23 cellular contexts compared by ENCODE assay signal in genomic region chr4:99800332-99801004, GRCh38. TPM values are rescaled to one million over a fixed set of nuclear protein-coding genes. Genes with fewer than 3 reads are reported as not detected.
A peak's percentile ranks its signal among the peaks of the same experiment; 100 is the strongest.
DNase-seq lines count a peak whose midpoint lies in the region; ATAC-seq and TF ChIP-seq lines count a peak whose summit lies in the region.
"Had no signal": no experiment of that assay in that cellular context is flagged by ENCODE, and none has a peak within 500 bp of the region (broad histone marks: within the 10 kb centered on the region; RNA-seq: fewer than 3 reads in every experiment).

No MANE protein-coding gene starts in this region.

- peak in 5 of 8 donors; percentile 73 to 94 (median 88) for ATAC-seq in heart right ventricle
- ATAC-seq in lung (ENCODE audit: insufficient read depth, low FRiP score) = peak; percentile 64
- ATAC-seq: A549 had no signal

- no peak overlapping the region for H3K18ac ChIP-seq in H9 (ENCODE audit: insufficient read length, low read depth, low read length)

- H3K79me1 ChIP-seq in H9 (ENCODE audit: insufficient read depth, low read depth, low read length, poor library complexity, severe bottlenecking) = no peaks in the 10 kb centered on the region

- no peak overlapping the region for H3K4me2 ChIP-seq in H9 (ENCODE audit: insufficient read depth, insufficient read length, low read length)
- H3K4me2 ChIP-seq: A549, SK-N-SH had no signal

- H3K23ac ChIP-seq in H9 (ENCODE audit: insufficient read length, low read depth, low read length) = no peak overlapping the region

- H3K36me3 Mint-ChIP-seq in progenitor cell of endocrine pancreas (ENCODE audit: insufficient read depth) (no peaks in the 10 kb centered on the region), H9 (ENCODE audit: insufficient read depth in 1 of 3, low read depth in 3 of 3) (peaks cover 9 to 15% (median 14%) of the 10 kb centered on the region in 3 experiments)
- H3K36me3 Mint-ChIP-seq: CD14-positive monocyte had no signal

- no peak overlapping the region for H3K4ac ChIP-seq in H9 (ENCODE audit: low read depth, low read length)

- H2BK12ac ChIP-seq in H9 (ENCODE audit: insufficient read length, low read depth, low read length) = no peak overlapping the region

- no peaks in the 10 kb centered on the region for H4K20me1 ChIP-seq in H9 (ENCODE audit: control insufficient read depth, insufficient read depth, insufficient read length)

- no peak overlapping the region for H2AK5ac ChIP-seq in H9 (ENCODE audit: insufficient read length, low read length)

- no peaks in the 10 kb centered on the region for H3K23me2 ChIP-seq in H9 (ENCODE audit: insufficient read length, low read depth, low read length, poor library complexity, severe bottlenecking)

- H2AFZ ChIP-seq in H9 (ENCODE audit: low read length) = no peak overlapping the region

- H3K27ac ChIP-seq in heart right ventricle (peak overlapping the region in 1 of 10 donors; percentile 55), lung (ENCODE audit: low read depth in 1 of 2, low read length in 1 of 2) (peak overlapping the region; percentile 33 to 50), thyroid gland (peak overlapping the region in 1 of 3 donors; percentile 26), H9 (ENCODE audit: insufficient read length, low read depth, low read length) (no peak overlapping the region)
- H3K27ac ChIP-seq: A549 had no signal

- H3K27me3 Mint-ChIP-seq in progenitor cell of endocrine pancreas (no peaks in the 10 kb centered on the region), H9 (ENCODE audit: low read depth) (peaks cover 3% of the 10 kb centered on the region; the same call in 1 of the 2 replicates)

- H3K9ac ChIP-seq in adipocyte (ENCODE audit: low read length) (peak overlapping the region; percentile 2), H9 (ENCODE audit: extremely low read depth, insufficient read length, low read length) (no peak overlapping the region)
- H3K9ac ChIP-seq: SK-N-SH had no signal

- H3K27me3 ChIP-seq in adipocyte (replicated peaks; ENCODE audit: control insufficient read depth, insufficient read depth, low read length) = peaks cover 25% of the 10 kb centered on the region
- peaks cover 0 to 7% (median 0%) of the 10 kb centered on the region in 7 donors for H3K27me3 ChIP-seq in heart right ventricle
- H3K27me3 ChIP-seq in lung (ENCODE audit: control insufficient read depth, insufficient read depth) = no peaks in the 10 kb centered on the region
- H3K27me3 ChIP-seq in thyroid gland = no peaks in the 10 kb centered on the region
- no peaks in the 10 kb centered on the region for H3K27me3 ChIP-seq in H9 (ENCODE audit: insufficient read depth, low read length)
- H3K27me3 ChIP-seq: MG63 had no signal

- no peak overlapping the region for H3K56ac ChIP-seq in H9 (ENCODE audit: insufficient read length, low read depth, low read length)

- H2BK120ac ChIP-seq in H9 (ENCODE audit: low read depth, low read length, poor library complexity, severe bottlenecking) = no peak overlapping the region

- H3K9me3 ChIP-seq in adipocyte (ENCODE audit: control insufficient read depth, low read length) = no peaks in the 10 kb centered on the region
- H3K9me3 ChIP-seq in heart right ventricle = peaks cover 0 to 5% (median 0%) of the 10 kb centered on the region in 11 donors
- H3K9me3 ChIP-seq in lung (ENCODE audit: control insufficient read depth in 2 of 2, insufficient read depth in 1 of 2, low read length in 1 of 2) = peaks cover 0 to 4% of the 10 kb centered on the region in 2 donors
- H3K9me3 ChIP-seq in thyroid gland = no peaks in the 10 kb centered on the region
- H3K9me3 ChIP-seq in H9 (ENCODE audit: control insufficient read depth, low read depth, low read length) = no peaks in the 10 kb centered on the region
- H3K9me3 ChIP-seq: A549, MG63, SK-N-SH had no signal

- 46 to 48% methylated on average over 1 of the region's 1 CpG for WGBS in heart right ventricle, 2 donors
- 71 to 76% methylated on average over 1 of the region's 1 CpG for WGBS in lung, 2 donors
- 69 to 77% methylated on average over 1 of the region's 1 CpG for WGBS in thyroid gland, 2 donors
- WGBS in H9 (ENCODE audit: extremely low coverage, insufficient read length, low lambda C conversion rate) = no CpG with 5 or more reads among the region's 1 CpG

- no peak overlapping the region for H4K8ac ChIP-seq in H9 (replicated peaks; ENCODE audit: insufficient read length, low read depth, low read length)

- H3K27ac Mint-ChIP-seq in progenitor cell of endocrine pancreas (no peak overlapping the region), H9 (no peak overlapping the region)
- H3K27ac Mint-ChIP-seq: B cell, CD14-positive monocyte had no signal

- H3K4me1 ChIP-seq in adipocyte (ENCODE audit: control insufficient read depth, insufficient read depth, low read length) = peaks cover 21% of the 10 kb centered on the region
- peaks cover 0 to 26% (median 3%) of the 10 kb centered on the region in 9 donors for H3K4me1 ChIP-seq in heart right ventricle
- H3K4me1 ChIP-seq in lung (ENCODE audit: control insufficient read depth in 2 of 2, insufficient read depth in 2 of 2, low read length in 2 of 2) = peaks cover 0 to 1% of the 10 kb centered on the region in 2 donors
- peaks cover 0 to 5% of the 10 kb centered on the region in 2 donors for H3K4me1 ChIP-seq in thyroid gland
- no peaks in the 10 kb centered on the region for H3K4me1 ChIP-seq in H9 (ENCODE audit: insufficient read depth, low read length)
- H3K4me1 ChIP-seq: A549 had no signal

- H4K5ac ChIP-seq in H9 (ENCODE audit: insufficient read length, low read depth, low read length) = no peak overlapping the region

- TF ChIP-seq POLR2A in thyroid gland (IDR thresholded peaks at IDR 0.05) = no peak

- H2BK20ac ChIP-seq in H9 (ENCODE audit: low read depth, low read length, poor library complexity, severe bottlenecking) = no peak overlapping the region

- no peak overlapping the region for H2BK5ac ChIP-seq in H9 (ENCODE audit: insufficient read length, low read length)

- H2BK15ac ChIP-seq in H9 (ENCODE audit: low read depth, low read length) = no peak overlapping the region

- H3K9me3 Mint-ChIP-seq in progenitor cell of endocrine pancreas (ENCODE audit: low read depth) (peaks cover 10% of the 10 kb centered on the region), H9 (peaks cover 33% of the 10 kb centered on the region in 2 experiments)

- H3K79me2 ChIP-seq in H9 (ENCODE audit: insufficient read depth, low read length) = no peaks in the 10 kb centered on the region

- no peak overlapping the region for H3K4me3 Mint-ChIP-seq in progenitor cell of endocrine pancreas (ENCODE audit: low read depth)
- H3K4me3 Mint-ChIP-seq in H9 = no peak overlapping the region
- H3K4me3 Mint-ChIP-seq: B cell, CD14-positive monocyte had no signal

- peaks cover 7% of the 10 kb centered on the region for H3K4me1 Mint-ChIP-seq in progenitor cell of endocrine pancreas (ENCODE audit: low read depth)
- peaks cover 12 to 13% of the 10 kb centered on the region in 2 experiments for H3K4me1 Mint-ChIP-seq in H9
- H3K4me1 Mint-ChIP-seq: B cell, CD14-positive monocyte had no signal

- no peak for DNase-seq in adipocyte (ENCODE audit: low read depth)
- peak in 1 of 2 donors; percentile 17 for DNase-seq in heart right ventricle
- DNase-seq in lung (ENCODE audit: low spot score) = no peak
- peak; percentile 40 to 45 for DNase-seq in thyroid gland
- no peak for DNase-seq in progenitor cell of endocrine pancreas (ENCODE audit: low spot score, unreplicated experiment)
- no peak for DNase-seq in globus pallidus (ENCODE audit: low spot score)
- DNase-seq in H9 = no peak
- DNase-seq: DMS53, MG63, NCI-H1417, NCI-H1694 treated with DMSO at 0.1 percent for 48 hours, NCI-H2081 treated with DMSO at 0.1 percent for 48 hours, NCI-H2171 treated with DMSO at 0.1 percent for 48 hours, NCI-H524 treated with DMSO at 0.1 percent for 48 hours, NCI-H82, OCI-M1, SHP77 treated with DMSO at 0.1 percent for 48 hours, SK-N-SH had no signal

- no peak overlapping the region for H4K91ac ChIP-seq in H9 (ENCODE audit: insufficient read length, low read depth, low read length)

- no peak for TF ChIP-seq CTCF in heart right ventricle (IDR thresholded peaks at IDR 0.05)
- no peak for TF ChIP-seq CTCF in lung (IDR thresholded peaks at IDR 0.05; ENCODE audit: control extremely low read depth, extremely low read depth)
- TF ChIP-seq CTCF in thyroid gland (IDR thresholded peaks at IDR 0.05) = no peak
- TF ChIP-seq CTCF in progenitor cell of endocrine pancreas (IDR thresholded peaks at IDR 0.05; ENCODE audit: unreplicated experiment) = no peak
- no peak for TF ChIP-seq CTCF in H9 (conservative IDR thresholded peaks at IDR 0.05)

- intact Hi-C loops in heart right ventricle (cut with DNase I) = loop anchor here in 5 of 10 donors (2.0 to 10.0 kb wide), 5 partner anchors 76 to 236 kb away; partner anchors contain the start of gene TRMT10A (in 1 of the 5)
- intact Hi-C loops in thyroid gland (cut with DNase I) = loop anchor here (10.0 kb wide), 1 partner anchor 226 kb away; the partner anchor contains the start of gene MTTP

- H3K4me3 ChIP-seq in adipocyte (ENCODE audit: low read length) = peak overlapping the region; percentile 7
- H3K4me3 ChIP-seq in heart right ventricle = no peak overlapping the region
- H3K4me3 ChIP-seq in lung = no peak overlapping the region
- H3K4me3 ChIP-seq in thyroid gland (replicated peaks in 1 of 3) = no peak overlapping the region
- H3K4me3 ChIP-seq: A549, MG63 had no signal

- H3T11ph ChIP-seq in H9 (ENCODE audit: low read length) = no peak overlapping the region

- H3K36me3 ChIP-seq in adipocyte (ENCODE audit: control insufficient read depth, insufficient read depth, low read length, severe bottlenecking) = no peaks in the 10 kb centered on the region
- H3K36me3 ChIP-seq in heart right ventricle = no peaks in the 10 kb centered on the region
- no peaks in the 10 kb centered on the region for H3K36me3 ChIP-seq in lung (ENCODE audit: control insufficient read depth in 2 of 2, insufficient read depth in 2 of 2, low read length in 2 of 2)
- no peaks in the 10 kb centered on the region for H3K36me3 ChIP-seq in thyroid gland
- H3K36me3 ChIP-seq: MG63 had no signal

- H3K14ac ChIP-seq in H9 (ENCODE audit: insufficient read depth, low read length) = no peak overlapping the region

RNA-seq across cellular contexts. Expression of gene DAPP1, which starts 16.2 kb away (rescaled TPM):
- total RNA-seq in heart right ventricle = 1 to 10 TPM in 2 of 10 donors, under 1 TPM in 7, not detected in 1; 0.16 to 5.4 (median 0.72) TPM
- under 1 TPM; 0.16 to 0.22 TPM for polyA plus RNA-seq in heart right ventricle
- 10 to 100 TPM in 1 of 2 donors, 1 to 10 TPM in 1; 9.2 to 24.6 TPM for total RNA-seq in lung
- 10 to 100 TPM in 1 of 2 donors, 1 to 10 TPM in 1; 2.6 to 14.2 TPM for polyA plus RNA-seq in lung
- total RNA-seq in thyroid gland = 1 to 10 TPM in 2 of 4 donors, under 1 TPM in 2; 0.33 to 1.5 (median 0.70) TPM
- 0.12 TPM in 1 of 2 replicates, not detected in the other for total RNA-seq in progenitor cell of endocrine pancreas
- total RNA-seq in H9 (2021) = not detected in 2 replicates
- total RNA-seq: H1, LHCN-M2 had no signal
- polyA plus RNA-seq: H1, SK-N-SH had no signal

Comparison
In these comparisons a context has a peak if more than half of its experiments do, and no peak if none do; other contexts are left out.
1. DNase-seq: peak in thyroid gland (2 of 2); none in adipocyte (single experiment), lung (single experiment), progenitor cell of endocrine pancreas (single experiment), globus pallidus (single experiment) and H9 (single experiment).